In the genomic region with DNA sequence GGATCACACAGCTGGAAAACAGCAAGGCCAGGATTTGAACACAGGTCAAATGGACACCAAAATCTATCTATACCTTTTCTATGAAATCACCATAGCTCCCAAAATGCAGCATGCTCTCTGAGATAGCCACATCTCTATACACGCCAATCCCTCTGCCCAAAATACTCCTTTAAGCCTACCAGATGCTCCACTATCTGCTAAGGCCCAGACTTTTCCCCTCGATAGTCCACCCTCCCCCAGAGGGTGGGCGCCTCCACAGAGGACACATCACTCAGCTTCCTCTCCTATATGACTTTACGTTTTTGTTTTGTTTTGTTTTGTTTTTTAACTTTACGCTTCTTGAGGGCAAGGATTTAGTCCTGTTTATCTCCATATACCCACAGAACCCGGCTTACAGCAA, we compare ENCODE assay signal across 1 cellular context.
TF ChIP-seq lines count a peak whose summit lies in the region.

No MANE protein-coding gene starts in this region.

TF ChIP-seq in GM23338, 12 proteins besides CTCF, POLR2A, EP300 and RAD21 (continued from another document):
- TF ChIP-seq ZNF462 (CRISPR knock-in tag; IDR thresholded peaks at IDR 0.05) (no peak), EZH2phosphoT487 (IDR thresholded peaks at IDR 0.05; ENCODE audit: unreplicated experiment) (no peak)
